15 cellular contexts compared by ENCODE assay signal in genomic region chr4:138951764-138952163, GRCh38.
DNase-seq lines count a peak whose midpoint lies in the region; TF ChIP-seq lines count a peak whose summit lies in the region.
"Had no signal": no experiment of that assay in that cellular context is flagged by ENCODE, and none has a peak within 500 bp of the region (broad histone marks: within the 10 kb centered on the region; RNA-seq: fewer than 3 reads in every experiment).

No MANE protein-coding gene starts in this region.

- WGBS in trophoblast cell (ENCODE audit: extremely low coverage, insufficient coverage, insufficient read length): no CpG with 5 or more reads among the region's 1 CpG

- H3K4me2 ChIP-seq in trophoblast cell (ENCODE audit: low read length): no peak overlapping the region
- H3K4me2 ChIP-seq: BLaER1 treated with 17β-estradiol and CSF1 and Interleukin-3, amounts not matched to agents 10 nM and 100 nM had no signal

- no peak overlapping the region for H2BK5ac ChIP-seq in trophoblast cell (ENCODE audit: low read depth, low read length, poor library complexity)

- peak overlapping the region; percentile 93 for H2BK12ac ChIP-seq in trophoblast cell (ENCODE audit: low read length)

- no peaks in the 10 kb centered on the region for H3K36me3 ChIP-seq in trophoblast cell (ENCODE audit: control insufficient read depth in 1 of 2, insufficient read depth in 2 of 2, low read length in 2 of 2)
- H3K36me3 ChIP-seq: BLaER1 treated with 17β-estradiol and CSF1 and Interleukin-3, amounts not matched to agents 10 nM and 100 nM had no signal

- no peak overlapping the region for H3K4me3 ChIP-seq in trophoblast cell (ENCODE audit: low read depth, low read length)
- H3K4me3 ChIP-seq: BLaER1 treated with 17β-estradiol and CSF1 and Interleukin-3, amounts not matched to agents 10 nM and 100 nM had no signal

- no peak for TF ChIP-seq CTCF in GM13977 (IDR thresholded peaks at IDR 0.05; ENCODE audit: extremely low read depth, insufficient read depth, missing control alignments)

- H4K91ac ChIP-seq in trophoblast cell (ENCODE audit: low read depth, low read length): peak overlapping the region; percentile 70

- H2BK120ac ChIP-seq in trophoblast cell (ENCODE audit: insufficient read depth, low read length, poor library complexity): no peak overlapping the region

- H3K79me1 ChIP-seq in trophoblast cell (ENCODE audit: low read length): peaks cover 20% of the 10 kb centered on the region

- DNase-seq in HPDE6-E6E7 (ENCODE audit: extremely low spot score): peak; percentile 42
- peak; percentile 17 for DNase-seq in amniotic epithelial cell (ENCODE audit: low read depth)
- DNase-seq in epithelial cell of prostate (ENCODE audit: low read depth, low spot score): peak; percentile 87
- DNase-seq in trophoblast cell: peak in 1 of 2 donors; percentile 23
- no peak for DNase-seq in DMS153 treated with DMSO at 0.1 percent for 48 hours (lab: John Stamatoyannopoulos, UW; ENCODE audit: unreplicated experiment)
- DNase-seq in LoVo (ENCODE audit: low spot score): no peak
- no peak for DNase-seq in stimulated activated CD4-positive, alpha-beta T cell treated with anti-CD3 and anti-CD28 coated beads, Interleukin-2, amount 100 ng/mL, for 24 hours
- DNase-seq in GM13977 (ENCODE audit: low spot score): no peak
- DNase-seq: ACHN; CD4-positive, CD25-positive, alpha-beta regulatory T cell; DMS 273 treated with DMSO at 0.1 percent for 48 hours; DMS79; HCEC 1CT; HFFc6 had no signal

- H3K18ac ChIP-seq in trophoblast cell (ENCODE audit: low read length): no peak overlapping the region

- H2AFZ ChIP-seq in trophoblast cell (ENCODE audit: insufficient read depth, low read length, poor library complexity): no peak overlapping the region

- no peak overlapping the region for H2AK5ac ChIP-seq in trophoblast cell (ENCODE audit: low read length)

- no peaks in the 10 kb centered on the region for H3K9me3 ChIP-seq in trophoblast cell (ENCODE audit: insufficient read depth, low read depth, low read length)

- no peak overlapping the region for H3K9ac ChIP-seq in trophoblast cell (ENCODE audit: low read length)
- H3K9ac ChIP-seq: BLaER1 treated with 17β-estradiol and CSF1 and Interleukin-3, amounts not matched to agents 10 nM and 100 nM had no signal

- no peak overlapping the region for H3K4ac ChIP-seq in trophoblast cell (ENCODE audit: low read depth, low read length)

- no peak overlapping the region for H4K12ac ChIP-seq in trophoblast cell (ENCODE audit: low read depth, low read length)

- H3K27me3 ChIP-seq in trophoblast cell (ENCODE audit: insufficient read depth, low read length): no peaks in the 10 kb centered on the region
- H3K27me3 ChIP-seq: BLaER1 treated with 17β-estradiol and CSF1 and Interleukin-3, amounts not matched to agents 10 nM and 100 nM had no signal

- H4K8ac ChIP-seq in trophoblast cell (ENCODE audit: low read depth, low read length): no peak overlapping the region

- in situ Hi-C loops in GM13977 (cut with MboI; ENCODE audit: low pct_unique_long_range_greater_than_20kb, low sequenced_read_pairs, unreplicated experiment): no loop called here

- H3K79me2 ChIP-seq in trophoblast cell (ENCODE audit: control insufficient read depth, insufficient read depth, low read length, poor library complexity): no peaks in the 10 kb centered on the region

- H3K27ac ChIP-seq in epithelial cell of prostate (peak overlapping the region; percentile 47), trophoblast cell (ENCODE audit: low read depth, low read length) (no peak overlapping the region)

- no peak overlapping the region for H3K23ac ChIP-seq in trophoblast cell (ENCODE audit: low read length)

- H3K4me1 ChIP-seq in trophoblast cell (ENCODE audit: control insufficient read depth in 1 of 2, insufficient read depth in 2 of 2, low read length in 2 of 2): peaks cover 9 to 22% of the 10 kb centered on the region in 2 experiments

- H3K14ac ChIP-seq in trophoblast cell (ENCODE audit: low read length): peak overlapping the region; percentile 18

Comparison
In these comparisons a context has a peak if more than half of its experiments do, and no peak if none do; other contexts are left out.
1. DNase-seq: peak in HPDE6-E6E7 (single experiment), amniotic epithelial cell (single experiment) and epithelial cell of prostate (single experiment); none in DMS153 treated with DMSO at 0.1 percent for 48 hours (single experiment), LoVo (single experiment), stimulated activated CD4-positive, alpha-beta T cell treated with anti-CD3 and anti-CD28 coated beads, Interleukin-2, amount 100 ng/mL, for 24 hours (0 of 2) and GM13977 (single experiment).